24 cellular contexts compared by ENCODE assay signal in the genomic region with DNA sequence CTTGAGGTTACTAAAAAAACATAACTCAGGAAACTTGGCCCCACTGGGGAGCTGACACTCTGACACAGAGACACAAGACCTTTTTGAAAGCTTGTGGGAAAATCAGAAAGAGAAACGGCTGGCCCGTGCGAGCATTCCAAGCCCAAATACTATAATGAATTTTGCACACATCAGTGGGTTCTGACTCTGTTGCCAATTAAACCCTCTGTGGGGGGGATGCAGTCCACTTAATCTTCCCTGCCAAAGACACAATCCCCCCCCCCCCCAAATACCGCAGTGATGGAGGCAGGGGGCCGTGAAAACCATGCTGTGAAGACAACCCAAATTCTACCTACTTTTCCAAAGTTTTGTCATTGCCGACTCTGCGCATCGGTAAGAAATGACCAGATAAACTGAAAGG.
"Had no signal": no experiment of that assay in that cellular context is flagged by ENCODE, and none has a peak within 500 bp of the region (broad histone marks: within the 10 kb centered on the region; RNA-seq: fewer than 3 reads in every experiment).

No MANE protein-coding gene starts in this region.

- H3K27me3 ChIP-seq: colonic mucosa, ovary, right lobe of liver, vagina had no signal

- H3K4me3 ChIP-seq: colonic mucosa, esophagus muscularis mucosa, heart right ventricle, left lung, mucosa of descending colon, ovary, right lobe of liver, thoracic aorta, tibial nerve, vagina had no signal

- H3K9me3 ChIP-seq: colonic mucosa, esophagus muscularis mucosa, mucosa of descending colon, ovary, right lobe of liver, thoracic aorta, vagina had no signal

- H3K36me3 ChIP-seq: colonic mucosa, esophagus muscularis mucosa, heart right ventricle, left lung, ovary, right lobe of liver, thoracic aorta, tibial nerve, vagina had no signal

- H3K4me1 ChIP-seq: colonic mucosa, esophagus muscularis mucosa, right lobe of liver, tibial nerve had no signal

- ATAC-seq: heart right ventricle; left cardiac atrium; left lung; mucosa of descending colon; natural killer cell treated with Interleukin-12 subunit alpha and Interleukin-12 subunit beta and Interleukin-15 and Interleukin-18, amount 100 ng/mL, for 72 hours; right lobe of liver; stimulated activated naive B cell treated with anti-CD40 and anti-IgM and Interleukin-4, amounts not matched to agents 10 μg/mL and 1 μg/mL and 100 μg/mL, for 72 hours had no signal

- H3K27ac ChIP-seq: colonic mucosa, esophagus muscularis mucosa, heart right ventricle, left lung, ovary, right lobe of liver, thoracic aorta, tibial nerve, vagina had no signal

- DNase-seq: colonic mucosa; effector memory CD4-positive, alpha-beta T cell; foreskin melanocyte; glutamatergic neuron; heart right ventricle; hippocampal formation; left cardiac atrium; left lung; mesenchymal stem cell; mucosa of descending colon; naive B cell; occipital lobe; ovary; posterior cingulate gyrus; right lobe of liver; small intestine; stimulated activated CD4-positive, alpha-beta T cell treated with anti-CD3 and anti-CD28 coated beads, Interleukin-15, amount 100 ng/mL, for 24 hours; stimulated activated CD4-positive, alpha-beta T cell treated with anti-CD3 and anti-CD28 coated beads, Interleukin-2, amount 100 ng/mL, for 48 hours; stimulated activated naive B cell treated with anti-CD40 and anti-IgM and Interleukin-4, amounts not matched to agents 10 μg/mL and 1 μg/mL and 100 μg/mL, for 72 hours had no signal
